ENCODE assay signal across 13 cellular contexts in the genomic region with DNA sequence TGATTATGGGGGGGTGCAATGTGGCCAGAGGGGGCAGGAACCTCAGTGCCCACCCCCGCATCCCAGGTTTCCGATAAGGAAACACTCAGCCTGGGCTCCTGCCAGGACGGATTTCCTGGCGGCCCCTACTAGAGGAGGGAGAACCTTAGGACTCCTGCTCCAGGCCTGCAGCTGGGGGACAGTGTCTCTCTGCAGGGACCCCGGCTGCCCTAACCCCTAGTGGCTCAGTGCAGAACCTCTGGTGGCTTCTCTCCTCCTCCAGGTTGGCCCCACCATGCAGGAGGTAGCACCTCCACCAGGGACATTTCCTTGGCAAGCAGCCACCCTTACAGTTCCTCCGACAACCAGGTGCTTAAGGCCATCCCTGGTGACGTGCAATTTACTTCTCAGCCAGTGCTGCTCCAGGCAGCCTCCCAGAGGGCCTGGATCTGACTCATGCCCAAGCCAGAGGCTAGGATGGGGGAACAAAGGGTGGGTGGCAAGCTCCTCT. TPM values are rescaled to one million over a fixed set of nuclear protein-coding genes. Genes with fewer than 3 reads are reported as not detected.
DNase-seq lines count a peak whose midpoint lies in the region; ATAC-seq, FAIRE-seq and TF ChIP-seq lines count a peak whose summit lies in the region.
"Had no signal": no experiment of that assay in that cellular context is flagged by ENCODE, and none has a peak within 500 bp of the region (broad histone marks: within the 10 kb centered on the region; RNA-seq: fewer than 3 reads in every experiment).

No MANE protein-coding gene starts in this region.

- H3K79me1 ChIP-seq in H9 (ENCODE audit: insufficient read depth, low read depth, low read length, poor library complexity, severe bottlenecking) = no peaks in the 10 kb centered on the region

- H3K23ac ChIP-seq in H9 (ENCODE audit: insufficient read length, low read depth, low read length) = no peak overlapping the region

- dilution Hi-C loops in keratinocyte (cut with MboI; ENCODE audit: extremely low pct_ligation_motif_present, low sequenced_read_pairs) = no loop called here

- H3K18ac ChIP-seq in H9 (ENCODE audit: insufficient read length, low read depth, low read length) = no peak overlapping the region

- WGBS in H9 (ENCODE audit: extremely low coverage, insufficient read length, low lambda C conversion rate) = no CpG with 5 or more reads among the region's 7 CpGs

- no peak overlapping the region for H2BK5ac ChIP-seq in H9 (ENCODE audit: insufficient read length, low read length)

- H3K9me3 ChIP-seq in H9 (ENCODE audit: control insufficient read depth, low read depth, low read length) (no peaks in the 10 kb centered on the region), keratinocyte (ENCODE audit: control insufficient read depth, low read depth, low read length) (no peaks in the 10 kb centered on the region)

- peaks cover 3 to 21% (median 18%) of the 10 kb centered on the region in 3 experiments for H3K36me3 Mint-ChIP-seq in H9 (ENCODE audit: insufficient read depth in 1 of 3, low read depth in 3 of 3)
- peaks cover 13% of the 10 kb centered on the region for H3K36me3 Mint-ChIP-seq in WTC11
- no peaks in the 10 kb centered on the region for H3K36me3 Mint-ChIP-seq in activated T-helper 17 cell treated with anti-CD3 and anti-CD28 coated beads, Interleukin-2, amount 50 U/mL, for 72 hours (ENCODE audit: low read depth)

- no peak overlapping the region for H4K5ac ChIP-seq in H9 (ENCODE audit: insufficient read length, low read depth, low read length)

- no peak overlapping the region for H2BK120ac ChIP-seq in H9 (ENCODE audit: low read depth, low read length, poor library complexity, severe bottlenecking)

- H3K36me3 ChIP-seq in keratinocyte (ENCODE audit: control insufficient read depth in 2 of 2, extremely low read depth in 1 of 2, insufficient read depth in 2 of 2, low read length in 2 of 2) = no peaks in the 10 kb centered on the region

- TF ChIP-seq CTCF in H9 (conservative IDR thresholded peaks at IDR 0.05) (peak; percentile 29; the same call in 2 of the 3 replicates), WTC11 (IDR thresholded peaks at IDR 0.05) (no peak), keratinocyte (optimal IDR thresholded peaks at IDR 0.05 in 1 of 3, IDR thresholded peaks at IDR 0.05 in 1 of 3, conservative IDR thresholded peaks at IDR 0.05 in 1 of 3; ENCODE audit: extremely low read depth in 1 of 3, insufficient read depth in 2 of 3, low read length in 3 of 3) (peak in 2 of 3 experiments; percentile 16 to 21)

- no peak overlapping the region for H3K14ac ChIP-seq in H9 (ENCODE audit: insufficient read depth, low read length)

- H3K27me3 Mint-ChIP-seq in H9 (ENCODE audit: low read depth) (peaks cover 17% of the 10 kb centered on the region), WTC11 (ENCODE audit: low read depth) (peaks cover 13% of the 10 kb centered on the region)
- peaks cover 10% of the 10 kb centered on the region for H3K27me3 Mint-ChIP-seq in activated T-helper 17 cell treated with anti-CD3 and anti-CD28 coated beads, Interleukin-2, amount 50 U/mL, for 72 hours
- H3K27me3 Mint-ChIP-seq: stimulated activated naive CD8-positive, alpha-beta T cell treated with anti-CD3 and anti-CD28 coated beads, Interleukin-15, Interleukin-2, amounts not matched to agents 100 ng/mL and 50 ng/mL, for 24 hours had no signal

- peak; percentile 29 for DNase-seq in A172 (ENCODE audit: low spot score)
- no peak for DNase-seq in H9
- no peak for DNase-seq in WTC11 (ENCODE audit: low spot score)
- peak; percentile 56 for DNase-seq in keratinocyte (ENCODE audit: low read depth, low spot score)
- no peak for DNase-seq in UCSD-AML1 (lab: John Stamatoyannopoulos, UW; ENCODE audit: unreplicated experiment)
- no peak for DNase-seq in SKM-1 (lab: John Stamatoyannopoulos, UW; ENCODE audit: unreplicated experiment)
- DNase-seq: activated effector memory CD4-positive, alpha-beta T cell treated with Interleukin-2 at 50 U/mL for 16 hours; C1 segment of cervical spinal cord; GOT3 had no signal

- H3K4me3 Mint-ChIP-seq in H9 = no peak overlapping the region
- H3K4me3 Mint-ChIP-seq in WTC11 = no peak overlapping the region
- no peak overlapping the region for H3K4me3 Mint-ChIP-seq in activated T-helper 17 cell treated with anti-CD3 and anti-CD28 coated beads, Interleukin-2, amount 50 U/mL, for 72 hours
- H3K4me3 Mint-ChIP-seq: stimulated activated naive CD8-positive, alpha-beta T cell treated with anti-CD3 and anti-CD28 coated beads, Interleukin-15, Interleukin-2, amounts not matched to agents 100 ng/mL and 50 ng/mL, for 24 hours had no signal

- peaks cover 13 to 23% of the 10 kb centered on the region in 2 experiments for H3K4me1 Mint-ChIP-seq in H9
- H3K4me1 Mint-ChIP-seq in WTC11 = peaks cover 19% of the 10 kb centered on the region
- no peaks in the 10 kb centered on the region for H3K4me1 Mint-ChIP-seq in activated T-helper 17 cell treated with anti-CD3 and anti-CD28 coated beads, Interleukin-2, amount 50 U/mL, for 72 hours

- CTCF ChIA-PET in WTC11 (lab: Charles Lee) = interaction anchor here (1.1 to 3.3 kb wide), 7 partner anchors 11 to 76 kb away, joined by 3 to 14 read pairs (median 9); a partner anchor contains a TSS

- H3K27me3 ChIP-seq in H9 (ENCODE audit: insufficient read depth, low read length) (no peaks in the 10 kb centered on the region), keratinocyte (ENCODE audit: control insufficient read depth, extremely low read depth, insufficient read depth, low read length) (peaks cover 15% of the 10 kb centered on the region)

- no peak overlapping the region for H3K4ac ChIP-seq in H9 (ENCODE audit: low read depth, low read length)

- no peak overlapping the region for H4K91ac ChIP-seq in H9 (ENCODE audit: insufficient read length, low read depth, low read length)

- H2AK5ac ChIP-seq in H9 (ENCODE audit: insufficient read length, low read length) = no peak overlapping the region

- no peaks in the 10 kb centered on the region; the same call in 1 of the 2 replicates for H3K4me1 ChIP-seq in H9 (ENCODE audit: insufficient read depth, low read length)
- peaks cover 6% of the 10 kb centered on the region for H3K4me1 ChIP-seq in keratinocyte (ENCODE audit: control insufficient read depth, extremely low read depth, insufficient read depth, low read length)

- no peak overlapping the region for H2BK15ac ChIP-seq in H9 (ENCODE audit: low read depth, low read length)

- no peak overlapping the region for H3T11ph ChIP-seq in H9 (ENCODE audit: low read length)

- no peak overlapping the region for H2BK20ac ChIP-seq in H9 (ENCODE audit: low read depth, low read length, poor library complexity, severe bottlenecking)

- no peak overlapping the region for H3K27ac ChIP-seq in H9 (ENCODE audit: insufficient read length, low read depth, low read length)
- no peak overlapping the region for H3K27ac ChIP-seq in keratinocyte (ENCODE audit: control insufficient read depth, insufficient read depth, low read length)

- H3K27ac Mint-ChIP-seq in H9 (peak overlapping the region in 1 of 3 experiments; percentile 59; a peak in 1 of 7 replicates), WTC11 (no peak overlapping the region)
- no peak overlapping the region for H3K27ac Mint-ChIP-seq in activated T-helper 17 cell treated with anti-CD3 and anti-CD28 coated beads, Interleukin-2, amount 50 U/mL, for 72 hours
- H3K27ac Mint-ChIP-seq: stimulated activated naive CD8-positive, alpha-beta T cell treated with anti-CD3 and anti-CD28 coated beads, Interleukin-15, Interleukin-2, amounts not matched to agents 100 ng/mL and 50 ng/mL, for 24 hours had no signal

- H4K8ac ChIP-seq in H9 (replicated peaks; ENCODE audit: insufficient read length, low read depth, low read length) = no peak overlapping the region

- peak; percentile 34 for FAIRE-seq in keratinocyte (lab: Jason Lieb, UNC)

- no peak overlapping the region for H3K4me3 ChIP-seq in keratinocyte (ENCODE audit: control insufficient read depth in 2 of 3, extremely low read depth in 1 of 3, insufficient read depth in 2 of 3, low read depth in 1 of 3, low read length in 3 of 3)

- H3K79me2 ChIP-seq in H9 (ENCODE audit: insufficient read depth, low read length) (no peaks in the 10 kb centered on the region), keratinocyte (ENCODE audit: control insufficient read depth, insufficient read depth, low read length) (no peaks in the 10 kb centered on the region)

- H3K4me2 ChIP-seq in H9 (ENCODE audit: insufficient read depth, insufficient read length, low read length) (no peak overlapping the region), keratinocyte (ENCODE audit: control insufficient read depth, extremely low read depth, insufficient read depth, low read depth, low read length) (no peak overlapping the region)

- no peak overlapping the region for H2BK12ac ChIP-seq in H9 (ENCODE audit: insufficient read length, low read depth, low read length)

- H3K9me3 Mint-ChIP-seq in H9 = no peaks in the 10 kb centered on the region
- no peaks in the 10 kb centered on the region for H3K9me3 Mint-ChIP-seq in WTC11
- H3K9me3 Mint-ChIP-seq in activated T-helper 17 cell treated with anti-CD3 and anti-CD28 coated beads, Interleukin-2, amount 50 U/mL, for 72 hours = no peaks in the 10 kb centered on the region
- H3K9me3 Mint-ChIP-seq: stimulated activated naive CD8-positive, alpha-beta T cell treated with anti-CD3 and anti-CD28 coated beads, Interleukin-15, Interleukin-2, amounts not matched to agents 100 ng/mL and 50 ng/mL, for 24 hours had no signal

- H3K9ac ChIP-seq in H9 (ENCODE audit: extremely low read depth, insufficient read length, low read length) = no peak overlapping the region
- H3K9ac ChIP-seq in keratinocyte (ENCODE audit: control insufficient read depth, extremely low read depth, insufficient read depth, low read length) = no peak overlapping the region

- no peaks in the 10 kb centered on the region for H3K9me1 ChIP-seq in keratinocyte (ENCODE audit: control insufficient read depth, extremely low read depth, insufficient read depth, low read length)

- H4K20me1 ChIP-seq in H9 (ENCODE audit: control insufficient read depth, insufficient read depth, insufficient read length) = no peaks in the 10 kb centered on the region
- peaks cover 4% of the 10 kb centered on the region for H4K20me1 ChIP-seq in keratinocyte (ENCODE audit: control insufficient read depth, extremely low read depth, insufficient read depth, low read length)

- no peak overlapping the region for H3K56ac ChIP-seq in H9 (ENCODE audit: insufficient read length, low read depth, low read length)

- H2AFZ ChIP-seq in H9 (ENCODE audit: low read length) = no peak overlapping the region
- no peak overlapping the region for H2AFZ ChIP-seq in keratinocyte (ENCODE audit: control insufficient read depth, low read length)

- 0 out of 2 replicates have a peak, but pooled peaks have one; percentile 7 for ATAC-seq in WTC11
- ATAC-seq in activated T-helper 17 cell treated with anti-CD3 and anti-CD28 coated beads, Interleukin-2, amount 50 U/mL, for 72 hours (replicated peaks) = no peak
- no peak for ATAC-seq in HG02571 (IDR thresholded peaks at IDR 0.05; ENCODE audit: unreplicated experiment)
- ATAC-seq: left lobe of liver had no signal

- no peaks in the 10 kb centered on the region for H3K23me2 ChIP-seq in H9 (ENCODE audit: insufficient read length, low read depth, low read length, poor library complexity, severe bottlenecking)

- POLR2A ChIA-PET in WTC11 (lab: Charles Lee) = no interaction called here

RNA-seq across cellular contexts. Expression of a gene that starts 31.9 kb away (rescaled TPM):
- 2.0 and 2.5 TPM in 2 replicates for total RNA-seq in A172 (2014; rRNA removed; shearing (Covaris generic))
- 9.4 and 10.4 TPM in 2 replicates for total RNA-seq in H9 (2021)
- total RNA-seq in WTC11 (2021) = 14.7 to 16.5 TPM (median 15.9 TPM) in 3 replicates
- 0.26 to 0.64 TPM (median 0.59 TPM) in 3 replicates for polyA plus RNA-seq in keratinocyte
- 0.75 TPM for polyA plus RNA-seq in keratinocyte (2011; ENCODE audit: low read depth)
- polyA plus RNA-seq in keratinocyte (2011; cell fraction: cytosol; rRNA removed) = 0.40 and 1.4 TPM in 2 replicates
- polyA plus RNA-seq in keratinocyte (2011; cell fraction: nucleus; rRNA removed) = 0.82 and 2.1 TPM in 2 replicates
- 0.50 and 0.83 TPM in 2 replicates for polyA plus RNA-seq in keratinocyte (2012; ENCODE audit: low replicate concordance)
- 0.16 to 0.36 TPM (median 0.36 TPM) in 3 replicates for polyA minus RNA-seq in keratinocyte
- polyA minus RNA-seq in keratinocyte (2011; cell fraction: cytosol; rRNA and poly(A)+ RNA removed) = 6.7 TPM
- polyA minus RNA-seq in keratinocyte (2011; cell fraction: nucleus; rRNA and poly(A)+ RNA removed) = 0.47 and 0.63 TPM in 2 replicates
- 10 to 100 TPM in 1 of 2 donors, 1 to 10 TPM in 1; 1.7 to 14.2 TPM for total RNA-seq in activated T-helper 17 cell treated with anti-CD3 and anti-CD28 coated beads, Interleukin-2, amount 50 U/mL, for 72 hours

RNA-seq across cellular contexts. Expression of a gene that starts 37.7 kb away (rescaled TPM):
- total RNA-seq in A172 (2014; rRNA removed; shearing (Covaris generic)) = not detected in 2 replicates
- total RNA-seq in H9 (2021) (not detected in 2 replicates), WTC11 (2021) (not detected in 3 replicates)
- not detected in 3 replicates for polyA plus RNA-seq in keratinocyte
- polyA plus RNA-seq in keratinocyte (2011; ENCODE audit: low read depth) = not detected
- polyA plus RNA-seq in keratinocyte (2011; cell fraction: cytosol; rRNA removed) = not detected in 2 replicates
- polyA plus RNA-seq in keratinocyte (2011; cell fraction: nucleus; rRNA removed) = 0.06 TPM in 1 of 2 replicates, not detected in the other
- 0.65 and 2.2 TPM in 2 replicates for polyA plus RNA-seq in keratinocyte (2012; ENCODE audit: low replicate concordance)
- polyA minus RNA-seq in keratinocyte = 0.13 TPM in 1 of 3 replicates, not detected in the others
- not detected for polyA minus RNA-seq in keratinocyte (2011; cell fraction: cytosol; rRNA and poly(A)+ RNA removed)
- not detected in 2 replicates for polyA minus RNA-seq in keratinocyte (2011; cell fraction: nucleus; rRNA and poly(A)+ RNA removed)
- not detected for total RNA-seq in activated T-helper 17 cell treated with anti-CD3 and anti-CD28 coated beads, Interleukin-2, amount 50 U/mL, for 72 hours
- total RNA-seq: left lobe of liver had no signal

Comparison
In these comparisons a context has a peak if more than half of its experiments do, and no peak if none do; other contexts are left out.
1. DNase-seq: peak in A172 (single experiment) and keratinocyte (single experiment); none in H9 (single experiment), WTC11 (single experiment), UCSD-AML1 (single experiment) and SKM-1 (single experiment).